ENCODE assay signal across 16 cellular contexts in the genomic region with DNA sequence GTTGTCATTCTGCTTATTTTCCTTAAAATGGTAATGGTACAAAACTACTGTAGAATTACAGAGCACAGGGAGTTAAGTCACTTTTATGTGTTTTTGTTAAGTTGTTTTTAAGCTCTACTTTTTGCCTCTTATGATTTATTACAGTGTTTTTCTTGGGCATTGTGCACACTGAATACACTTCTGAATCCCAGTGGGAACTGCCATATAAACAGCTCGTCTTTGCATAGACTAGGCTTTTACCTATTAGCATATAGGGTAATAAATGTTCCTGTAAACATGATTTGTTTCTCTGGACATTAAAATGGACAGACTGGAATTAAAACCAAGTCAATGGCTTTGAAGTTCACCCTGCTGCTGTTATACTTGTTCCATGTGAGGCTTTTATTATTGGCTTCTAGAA.
"Had no signal": no experiment of that assay in that cellular context is flagged by ENCODE, and none has a peak within 500 bp of the region (broad histone marks: within the 10 kb centered on the region; RNA-seq: fewer than 3 reads in every experiment).

No MANE protein-coding gene starts in this region.

- H2AFZ ChIP-seq: hepatocyte had no signal

- DNase-seq: activated naive CD4-positive, alpha-beta T cell; amniotic stem cell; body of pancreas; cortex of kidney; effector memory CD4-positive, alpha-beta T cell; midbrain; naive B cell; posterior cingulate gyrus; right cardiac atrium; stimulated activated CD4-positive, alpha-beta T cell treated with anti-CD3 and anti-CD28 coated beads, Interleukin-1b, Interleukin-23, amount 100 ng/mL, for 48 hours had no signal

- H3K36me3 Mint-ChIP-seq: naive B cell; stimulated activated memory B cell treated with anti-CD40 and anti-IgM and Interleukin-4, amounts not matched to agents 10 μg/mL and 1 μg/mL and 100 μg/mL, for 72 hours had no signal

- H3K9me3 Mint-ChIP-seq: central memory CD8-positive, alpha-beta T cell; naive B cell; stimulated activated memory B cell treated with anti-CD40 and anti-IgM and Interleukin-4, amounts not matched to agents 10 μg/mL and 1 μg/mL and 100 μg/mL, for 72 hours had no signal

- H3K9me3 ChIP-seq: body of pancreas, neutrophil, suprapubic skin had no signal

- H3K27ac ChIP-seq: hepatocyte, neutrophil, suprapubic skin had no signal

- H3K36me3 ChIP-seq: neutrophil, suprapubic skin had no signal

- H3K27ac Mint-ChIP-seq: naive B cell had no signal

- ATAC-seq: activated CD4-positive, CD25-positive, alpha-beta regulatory T cell treated with anti-CD3 and anti-CD28 coated beads, Interleukin-2, amount 50 U/mL, for 24 hours; body of pancreas; right cardiac atrium; stimulated activated memory B cell treated with anti-CD40 and anti-IgM and Interleukin-4, amounts not matched to agents 10 μg/mL and 1 μg/mL and 100 μg/mL, for 72 hours had no signal

- H3K27me3 ChIP-seq: body of pancreas, hepatocyte, neutrophil, suprapubic skin had no signal

- H3K4me3 Mint-ChIP-seq: central memory CD8-positive, alpha-beta T cell; naive B cell; stimulated activated memory B cell treated with anti-CD40 and anti-IgM and Interleukin-4, amounts not matched to agents 10 μg/mL and 1 μg/mL and 100 μg/mL, for 72 hours had no signal

- H3K4me2 ChIP-seq: hepatocyte had no signal

- H3K4me3 ChIP-seq: body of pancreas, hepatocyte had no signal

- H3K27me3 Mint-ChIP-seq: central memory CD8-positive, alpha-beta T cell; naive B cell; stimulated activated memory B cell treated with anti-CD40 and anti-IgM and Interleukin-4, amounts not matched to agents 10 μg/mL and 1 μg/mL and 100 μg/mL, for 72 hours had no signal
